In the genomic region with DNA sequence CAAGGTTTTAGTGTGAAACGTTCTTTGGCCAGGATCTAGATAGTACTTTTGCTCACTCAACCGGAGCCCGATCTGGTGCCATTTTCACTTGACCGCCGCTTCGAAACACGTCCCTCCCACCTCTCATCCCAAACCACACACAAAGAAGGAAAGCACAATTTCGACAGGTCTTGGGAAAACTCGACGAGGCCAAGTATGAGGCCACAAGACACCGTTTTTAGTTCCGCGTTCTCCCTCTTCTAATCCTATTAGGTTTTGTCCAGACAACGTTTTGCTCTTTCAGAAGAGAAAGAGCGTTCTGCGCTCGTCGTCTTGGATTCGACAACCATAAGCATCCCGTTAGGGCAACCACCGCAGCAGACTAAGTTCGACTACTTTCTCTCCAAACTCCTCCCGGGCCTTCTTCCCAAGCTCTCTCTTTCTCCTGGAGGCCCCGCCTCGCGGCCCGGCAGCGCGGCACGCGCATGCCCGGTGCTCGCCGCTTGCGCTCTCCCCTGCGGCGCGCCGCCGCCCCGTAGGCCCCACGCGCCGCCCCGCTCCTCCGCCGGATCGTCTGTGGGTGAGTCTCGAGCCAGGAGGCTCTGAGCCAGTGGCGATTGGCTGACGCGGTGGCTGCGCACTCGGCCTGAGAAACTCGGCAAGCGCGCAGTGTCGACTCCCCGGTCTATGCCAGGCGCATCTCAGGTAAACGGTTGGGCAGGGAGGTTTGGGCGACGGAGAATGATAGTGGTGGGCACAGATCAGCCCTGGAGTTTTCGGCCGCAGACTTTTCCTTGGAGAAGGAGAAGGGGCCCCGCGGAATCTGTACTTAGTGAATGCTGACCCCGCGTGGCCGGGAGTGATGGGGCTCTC, we compare ENCODE assay signal across 1 cellular context.
TF ChIP-seq lines count a peak whose summit lies in the region.

A gene with protein sequence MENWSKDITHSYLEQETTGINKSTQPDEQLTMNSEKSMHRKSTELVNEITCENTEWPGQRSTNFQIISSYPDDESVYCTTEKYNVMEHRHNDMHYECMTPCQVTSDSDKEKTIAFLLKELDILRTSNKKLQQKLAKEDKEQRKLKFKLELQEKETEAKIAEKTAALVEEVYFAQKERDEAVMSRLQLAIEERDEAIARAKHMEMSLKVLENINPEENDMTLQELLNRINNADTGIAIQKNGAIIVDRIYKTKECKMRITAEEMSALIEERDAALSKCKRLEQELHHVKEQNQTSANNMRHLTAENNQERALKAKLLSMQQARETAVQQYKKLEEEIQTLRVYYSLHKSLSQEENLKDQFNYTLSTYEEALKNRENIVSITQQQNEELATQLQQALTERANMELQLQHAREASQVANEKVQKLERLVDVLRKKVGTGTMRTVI (plus strand): TSS at position 517 of the 852 bp plus-strand sequence. CDS start 49,952 bp downstream, outside the sequence.

TF ChIP-seq in IMR-90, 13 proteins besides CTCF, POLR2A, EP300 and RAD21:
- TF ChIP-seq BHLHE40 (IDR thresholded peaks at IDR 0.05; ENCODE audit: low read depth, low read length): 0 out of 2 replicates have a peak, but pooled peaks have one; percentile 37
- TF ChIP-seq MAFK (IDR thresholded peaks at IDR 0.05; ENCODE audit: low read depth, low read length): no peak
- TF ChIP-seq CEBPB (IDR thresholded peaks at IDR 0.05; ENCODE audit: low read depth, low read length): no peak
- TF ChIP-seq NFE2L2 (IDR thresholded peaks at IDR 0.05; ENCODE audit: low read depth, low read length): no peak
- peak; percentile 60; the same call in 1 of the 2 replicates for TF ChIP-seq MXI1 (IDR thresholded peaks at IDR 0.05; ENCODE audit: borderline replicate concordance, low read depth, low read length)
- 0 out of 2 replicates have a peak, but pooled peaks have one; percentile 21 for TF ChIP-seq SMC3 (IDR thresholded peaks at IDR 0.05; ENCODE audit: low read depth, low read length)
- TF ChIP-seq, protein P1, sequence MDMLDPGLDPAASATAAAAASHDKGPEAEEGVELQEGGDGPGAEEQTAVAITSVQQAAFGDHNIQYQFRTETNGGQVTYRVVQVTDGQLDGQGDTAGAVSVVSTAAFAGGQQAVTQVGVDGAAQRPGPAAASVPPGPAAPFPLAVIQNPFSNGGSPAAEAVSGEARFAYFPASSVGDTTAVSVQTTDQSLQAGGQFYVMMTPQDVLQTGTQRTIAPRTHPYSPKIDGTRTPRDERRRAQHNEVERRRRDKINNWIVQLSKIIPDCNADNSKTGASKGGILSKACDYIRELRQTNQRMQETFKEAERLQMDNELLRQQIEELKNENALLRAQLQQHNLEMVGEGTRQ (IDR thresholded peaks at IDR 0.05; ENCODE audit: low read depth, low read length): no peak; the same call in 1 of the 2 replicates
- TF ChIP-seq MAZ (IDR thresholded peaks at IDR 0.05; ENCODE audit: borderline replicate concordance, low read depth, low read length): peak; percentile 78
